In genomic region chr19:6393074-6393981, GRCh38 we compare ENCODE assay signal across 1 cellular context.
A peak's percentile ranks its signal among the peaks of the same experiment; 100 is the strongest.
TF ChIP-seq lines count a peak whose summit lies in the region.

A gene with protein sequence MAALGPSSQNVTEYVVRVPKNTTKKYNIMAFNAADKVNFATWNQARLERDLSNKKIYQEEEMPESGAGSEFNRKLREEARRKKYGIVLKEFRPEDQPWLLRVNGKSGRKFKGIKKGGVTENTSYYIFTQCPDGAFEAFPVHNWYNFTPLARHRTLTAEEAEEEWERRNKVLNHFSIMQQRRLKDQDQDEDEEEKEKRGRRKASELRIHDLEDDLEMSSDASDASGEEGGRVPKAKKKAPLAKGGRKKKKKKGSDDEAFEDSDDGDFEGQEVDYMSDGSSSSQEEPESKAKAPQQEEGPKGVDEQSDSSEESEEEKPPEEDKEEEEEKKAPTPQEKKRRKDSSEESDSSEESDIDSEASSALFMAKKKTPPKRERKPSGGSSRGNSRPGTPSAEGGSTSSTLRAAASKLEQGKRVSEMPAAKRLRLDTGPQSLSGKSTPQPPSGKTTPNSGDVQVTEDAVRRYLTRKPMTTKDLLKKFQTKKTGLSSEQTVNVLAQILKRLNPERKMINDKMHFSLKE (minus strand): TSS chr19:6393164. CDS start chr19:6392995, 169 bp downstream.

TF ChIP-seq in HepG2, 621 proteins besides CTCF, POLR2A, EP300 and RAD21 (continued from another document and continues in another):
- TF ChIP-seq, protein P1, sequence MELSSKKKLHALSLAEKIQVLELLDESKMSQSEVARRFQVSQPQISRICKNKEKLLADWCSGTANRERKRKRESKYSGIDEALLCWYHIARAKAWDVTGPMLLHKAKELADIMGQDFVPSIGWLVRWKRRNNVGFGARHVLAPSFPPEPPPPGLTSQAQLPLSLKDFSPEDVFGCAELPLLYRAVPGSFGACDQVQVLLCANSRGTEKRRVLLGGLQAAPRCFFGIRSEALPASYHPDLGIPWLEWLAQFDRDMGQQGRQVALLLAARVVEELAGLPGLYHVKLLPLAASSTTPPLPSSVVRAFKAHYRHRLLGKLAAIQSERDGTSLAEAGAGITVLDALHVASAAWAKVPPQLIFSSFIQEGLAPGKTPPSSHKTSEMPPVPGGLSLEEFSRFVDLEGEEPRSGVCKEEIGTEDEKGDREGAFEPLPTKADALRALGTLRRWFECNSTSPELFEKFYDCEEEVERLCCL (CRISPR knock-in tag; IDR thresholded peaks at IDR 0.05; ENCODE audit: borderline replicate concordance), result no peak
- no peak for TF ChIP-seq ZNF432 (CRISPR knock-in tag; IDR thresholded peaks at IDR 0.05; ENCODE audit: borderline replicate concordance)
- no peak for TF ChIP-seq JDP2 (CRISPR knock-in tag; IDR thresholded peaks at IDR 0.05; ENCODE audit: borderline replicate concordance)
- no peak for TF ChIP-seq BRD4 (CRISPR knock-in tag; IDR thresholded peaks at IDR 0.05)
- TF ChIP-seq ZNF562 (CRISPR knock-in tag; IDR thresholded peaks at IDR 0.05; ENCODE audit: borderline replicate concordance), result no peak
- TF ChIP-seq, protein P2, sequence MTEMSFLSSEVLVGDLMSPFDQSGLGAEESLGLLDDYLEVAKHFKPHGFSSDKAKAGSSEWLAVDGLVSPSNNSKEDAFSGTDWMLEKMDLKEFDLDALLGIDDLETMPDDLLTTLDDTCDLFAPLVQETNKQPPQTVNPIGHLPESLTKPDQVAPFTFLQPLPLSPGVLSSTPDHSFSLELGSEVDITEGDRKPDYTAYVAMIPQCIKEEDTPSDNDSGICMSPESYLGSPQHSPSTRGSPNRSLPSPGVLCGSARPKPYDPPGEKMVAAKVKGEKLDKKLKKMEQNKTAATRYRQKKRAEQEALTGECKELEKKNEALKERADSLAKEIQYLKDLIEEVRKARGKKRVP (CRISPR knock-in tag; IDR thresholded peaks at IDR 0.05), result no peak
- TF ChIP-seq REL (CRISPR knock-in tag; conservative IDR thresholded peaks at IDR 0.05), result no peak
- TF ChIP-seq LBX2 (CRISPR knock-in tag; IDR thresholded peaks at IDR 0.05; ENCODE audit: borderline replicate concordance), result no peak
- TF ChIP-seq ZNF430 (CRISPR knock-in tag; IDR thresholded peaks at IDR 0.05), result peak; percentile 68; the same call in 1 of the 2 replicates
- TF ChIP-seq ZNF83 (CRISPR knock-in tag; IDR thresholded peaks at IDR 0.05; ENCODE audit: borderline replicate concordance), result no peak
- TF ChIP-seq ZIK1 (CRISPR knock-in tag; IDR thresholded peaks at IDR 0.05; ENCODE audit: borderline replicate concordance, low read depth), result no peak
- TF ChIP-seq, protein P3, sequence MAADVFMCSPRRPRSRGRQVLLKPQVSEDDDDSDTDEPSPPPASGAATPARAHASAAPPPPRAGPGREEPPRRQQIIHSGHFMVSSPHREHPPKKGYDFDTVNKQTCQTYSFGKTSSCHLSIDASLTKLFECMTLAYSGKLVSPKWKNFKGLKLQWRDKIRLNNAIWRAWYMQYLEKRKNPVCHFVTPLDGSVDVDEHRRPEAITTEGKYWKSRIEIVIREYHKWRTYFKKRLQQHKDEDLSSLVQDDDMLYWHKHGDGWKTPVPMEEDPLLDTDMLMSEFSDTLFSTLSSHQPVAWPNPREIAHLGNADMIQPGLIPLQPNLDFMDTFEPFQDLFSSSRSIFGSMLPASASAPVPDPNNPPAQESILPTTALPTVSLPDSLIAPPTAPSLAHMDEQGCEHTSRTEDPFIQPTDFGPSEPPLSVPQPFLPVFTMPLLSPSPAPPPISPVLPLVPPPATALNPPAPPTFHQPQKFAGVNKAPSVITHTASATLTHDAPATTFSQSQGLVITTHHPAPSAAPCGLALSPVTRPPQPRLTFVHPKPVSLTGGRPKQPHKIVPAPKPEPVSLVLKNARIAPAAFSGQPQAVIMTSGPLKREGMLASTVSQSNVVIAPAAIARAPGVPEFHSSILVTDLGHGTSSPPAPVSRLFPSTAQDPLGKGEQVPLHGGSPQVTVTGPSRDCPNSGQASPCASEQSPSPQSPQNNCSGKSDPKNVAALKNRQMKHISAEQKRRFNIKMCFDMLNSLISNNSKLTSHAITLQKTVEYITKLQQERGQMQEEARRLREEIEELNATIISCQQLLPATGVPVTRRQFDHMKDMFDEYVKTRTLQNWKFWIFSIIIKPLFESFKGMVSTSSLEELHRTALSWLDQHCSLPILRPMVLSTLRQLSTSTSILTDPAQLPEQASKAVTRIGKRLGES (CRISPR knock-in tag; IDR thresholded peaks at IDR 0.05; ENCODE audit: borderline replicate concordance), result no peak
- TF ChIP-seq, protein P4, sequence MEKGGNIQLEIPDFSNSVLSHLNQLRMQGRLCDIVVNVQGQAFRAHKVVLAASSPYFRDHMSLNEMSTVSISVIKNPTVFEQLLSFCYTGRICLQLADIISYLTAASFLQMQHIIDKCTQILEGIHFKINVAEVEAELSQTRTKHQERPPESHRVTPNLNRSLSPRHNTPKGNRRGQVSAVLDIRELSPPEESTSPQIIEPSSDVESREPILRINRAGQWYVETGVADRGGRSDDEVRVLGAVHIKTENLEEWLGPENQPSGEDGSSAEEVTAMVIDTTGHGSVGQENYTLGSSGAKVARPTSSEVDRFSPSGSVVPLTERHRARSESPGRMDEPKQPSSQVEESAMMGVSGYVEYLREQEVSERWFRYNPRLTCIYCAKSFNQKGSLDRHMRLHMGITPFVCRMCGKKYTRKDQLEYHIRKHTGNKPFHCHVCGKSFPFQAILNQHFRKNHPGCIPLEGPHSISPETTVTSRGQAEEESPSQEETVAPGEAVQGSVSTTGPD (CRISPR knock-in tag; IDR thresholded peaks at IDR 0.05), result no peak
- TF ChIP-seq KLF13 (CRISPR knock-in tag; IDR thresholded peaks at IDR 0.05), result 0 out of 2 replicates have a peak, but pooled peaks have one; percentile 40
- peak; percentile 68; the same call in 1 of the 2 replicates for TF ChIP-seq ZNF350 (CRISPR knock-in tag; IDR thresholded peaks at IDR 0.05; ENCODE audit: borderline replicate concordance, low read depth)
- no peak for TF ChIP-seq TOPORS (CRISPR knock-in tag; IDR thresholded peaks at IDR 0.05)
- TF ChIP-seq JUND (CRISPR knock-in tag; IDR thresholded peaks at IDR 0.05), result no peak
- TF ChIP-seq ZMYM3 (CRISPR knock-in tag; IDR thresholded peaks at IDR 0.05), result no peak
- 0 out of 2 replicates have a peak, but pooled peaks have one; percentile 20 for TF ChIP-seq STAG1 (CRISPR knock-in tag; IDR thresholded peaks at IDR 0.05)
- TF ChIP-seq SALL2 (CRISPR knock-in tag; IDR thresholded peaks at IDR 0.05), result no peak
- TF ChIP-seq HNRNPH1 (optimal IDR thresholded peaks at IDR 0.05; ENCODE audit: low read depth, low read length), result no peak
- TF ChIP-seq, protein P5, sequence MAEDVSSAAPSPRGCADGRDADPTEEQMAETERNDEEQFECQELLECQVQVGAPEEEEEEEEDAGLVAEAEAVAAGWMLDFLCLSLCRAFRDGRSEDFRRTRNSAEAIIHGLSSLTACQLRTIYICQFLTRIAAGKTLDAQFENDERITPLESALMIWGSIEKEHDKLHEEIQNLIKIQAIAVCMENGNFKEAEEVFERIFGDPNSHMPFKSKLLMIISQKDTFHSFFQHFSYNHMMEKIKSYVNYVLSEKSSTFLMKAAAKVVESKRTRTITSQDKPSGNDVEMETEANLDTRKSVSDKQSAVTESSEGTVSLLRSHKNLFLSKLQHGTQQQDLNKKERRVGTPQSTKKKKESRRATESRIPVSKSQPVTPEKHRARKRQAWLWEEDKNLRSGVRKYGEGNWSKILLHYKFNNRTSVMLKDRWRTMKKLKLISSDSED (CRISPR knock-in tag; IDR thresholded peaks at IDR 0.05), result no peak
- TF ChIP-seq TARDBP (CRISPR knock-in tag; IDR thresholded peaks at IDR 0.05), result peak; percentile 45; the same call in 1 of the 2 replicates
- TF ChIP-seq ZZZ3 (CRISPR knock-in tag; IDR thresholded peaks at IDR 0.05; ENCODE audit: borderline replicate concordance), result no peak
- peak; percentile 30; the same call in 1 of the 2 replicates for TF ChIP-seq ZFP91 (CRISPR knock-in tag; IDR thresholded peaks at IDR 0.05; ENCODE audit: borderline replicate concordance)
- no peak for TF ChIP-seq SETDB1 (CRISPR knock-in tag; IDR thresholded peaks at IDR 0.05; ENCODE audit: borderline replicate concordance)
- TF ChIP-seq MYNN (CRISPR knock-in tag; IDR thresholded peaks at IDR 0.05; ENCODE audit: low read depth), result no peak
- peak; percentile 28; the same call in 1 of the 2 replicates for TF ChIP-seq SNAPC4 (CRISPR knock-in tag; IDR thresholded peaks at IDR 0.05)
- TF ChIP-seq ZNF121 (CRISPR knock-in tag; IDR thresholded peaks at IDR 0.05), result no peak
- TF ChIP-seq ZNF850 (CRISPR knock-in tag; conservative IDR thresholded peaks at IDR 0.05), result no peak
- no peak; the same call in 1 of the 2 replicates for TF ChIP-seq NRL (CRISPR knock-in tag; IDR thresholded peaks at IDR 0.05; ENCODE audit: borderline replicate concordance)
- TF ChIP-seq NBN (conservative IDR thresholded peaks at IDR 0.05), result no peak
- TF ChIP-seq XBP1 (CRISPR knock-in tag; IDR thresholded peaks at IDR 0.05), result 0 out of 2 replicates have a peak, but pooled peaks have one; percentile 1
- no peak for TF ChIP-seq HOXD1 (CRISPR knock-in tag; IDR thresholded peaks at IDR 0.05)
- peak; percentile 78; the same call in 1 of the 2 replicates for TF ChIP-seq ZNF160 (CRISPR knock-in tag; IDR thresholded peaks at IDR 0.05)
- no peak for TF ChIP-seq ZNF382 (CRISPR knock-in tag; IDR thresholded peaks at IDR 0.05; ENCODE audit: borderline replicate concordance)
- TF ChIP-seq ZNF143 (CRISPR knock-in tag; IDR thresholded peaks at IDR 0.05), result peak; percentile 85
- peak; percentile 57; the same call in 1 of the 2 replicates for TF ChIP-seq MIXL1 (CRISPR knock-in tag; IDR thresholded peaks at IDR 0.05)
- TF ChIP-seq, protein P6, sequence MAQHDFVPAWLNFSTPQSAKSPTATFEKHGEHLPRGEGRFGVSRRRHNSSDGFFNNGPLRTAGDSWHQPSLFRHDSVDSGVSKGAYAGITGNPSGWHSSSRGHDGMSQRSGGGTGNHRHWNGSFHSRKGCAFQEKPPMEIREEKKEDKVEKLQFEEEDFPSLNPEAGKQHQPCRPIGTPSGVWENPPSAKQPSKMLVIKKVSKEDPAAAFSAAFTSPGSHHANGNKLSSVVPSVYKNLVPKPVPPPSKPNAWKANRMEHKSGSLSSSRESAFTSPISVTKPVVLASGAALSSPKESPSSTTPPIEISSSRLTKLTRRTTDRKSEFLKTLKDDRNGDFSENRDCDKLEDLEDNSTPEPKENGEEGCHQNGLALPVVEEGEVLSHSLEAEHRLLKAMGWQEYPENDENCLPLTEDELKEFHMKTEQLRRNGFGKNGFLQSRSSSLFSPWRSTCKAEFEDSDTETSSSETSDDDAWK (CRISPR knock-in tag; IDR thresholded peaks at IDR 0.05), result no peak
- no peak for TF ChIP-seq ATF6 (CRISPR knock-in tag; conservative IDR thresholded peaks at IDR 0.05)
- no peak for TF ChIP-seq SSRP1 (CRISPR knock-in tag; IDR thresholded peaks at IDR 0.05)
- TF ChIP-seq ZNF839 (CRISPR knock-in tag; IDR thresholded peaks at IDR 0.05; ENCODE audit: borderline replicate concordance), result no peak
